Comparison of ENCODE assay signal across 9 cellular contexts in genomic region chr15:62066663-62067447, GRCh38. TPM values are rescaled to one million over a fixed set of nuclear protein-coding genes. Genes with fewer than 3 reads are reported as not detected.
DNase-seq lines count a peak whose midpoint lies in the region; ATAC-seq, FAIRE-seq and TF ChIP-seq lines count a peak whose summit lies in the region.
"Had no signal": no experiment of that assay in that cellular context is flagged by ENCODE, and none has a peak within 500 bp of the region (broad histone marks: within the 10 kb centered on the region; RNA-seq: fewer than 3 reads in every experiment).

Gene C2CD4A (plus strand): TSS chr15:62066977. CDS start chr15:62067614, 637 bp downstream.

- in situ Hi-C loops in K562 (cut with MboI): loop anchor here (10.0 kb wide), 1 partner anchor 192 kb away; no protein-coding TSS in a partner anchor

- H3K9ac ChIP-seq in MM.1S (ENCODE audit: low read length) (no peak within 1 kb of the TSS), K562 (ENCODE audit: insufficient read depth in 1 of 2, low read depth in 2 of 2, low read length in 2 of 2) (no peak within 1 kb of the TSS), iPS-20b (ENCODE audit: low read depth, low read length) (peak within 1 kb of the TSS; percentile 33; the same call in 1 of the 2 replicates)

- H3K27ac ChIP-seq in MM.1S (ENCODE audit: low read length) (no peak within 1 kb of the TSS), K562 (ENCODE audit: extremely low read depth, low read depth, low read length) (no peak within 1 kb of the TSS), iPS-20b (ENCODE audit: low read length) (no peak within 1 kb of the TSS), sigmoid colon (peak within 1 kb of the TSS in 2 of 4 donors; percentile 9 to 25)

- no peaks in the 10 kb centered on the region for H3K9me2 ChIP-seq in MM.1S (replicated peaks; ENCODE audit: insufficient read depth, low read length)

- H3K4me2 ChIP-seq in MM.1S (ENCODE audit: low read depth, low read length) (peak within 1 kb of the TSS; percentile 53; the same call in 1 of the 2 replicates), K562 (ENCODE audit: insufficient read depth, low read length) (no peak within 1 kb of the TSS)

- H4K20me1 ChIP-seq in MM.1S (ENCODE audit: insufficient read depth, low read length) (no peaks in the 10 kb centered on the region), K562 (replicated peaks; ENCODE audit: control insufficient read depth, insufficient read depth, low read length) (no peaks in the 10 kb centered on the region)

- TF ChIP-seq EP300 in K562 (IDR thresholded peaks at IDR 0.05; ENCODE audit: low read length) (no peak), sigmoid colon (IDR thresholded peaks at IDR 0.05) (no peak)

- H3K4me3 ChIP-seq in MM.1S (ENCODE audit: low read length) (peak within 1 kb of the TSS; percentile 39; the same call in 1 of the 2 replicates), K562 (no peak within 1 kb of the TSS), iPS-20b (ENCODE audit: low read length) (peak within 1 kb of the TSS; percentile 55), sigmoid colon (peak within 1 kb of the TSS; percentile 9 to 57 (median 52))

- H3K79me2 ChIP-seq in MM.1S (ENCODE audit: low read length) (no peaks in the 10 kb centered on the region), K562 (ENCODE audit: control insufficient read depth, insufficient read depth, low read length) (no peaks in the 10 kb centered on the region)

- TF ChIP-seq CTCF in MM.1S (IDR thresholded peaks at IDR 0.05; ENCODE audit: low read length): peak; percentile 23; the same call in 1 of the 2 replicates
- no peak for TF ChIP-seq CTCF in K562 (IDR thresholded peaks at IDR 0.05 in 2 of 3, conservative IDR thresholded peaks at IDR 0.05 in 1 of 3; ENCODE audit: insufficient read depth in 2 of 3, low read depth in 1 of 3, low read length in 3 of 3)
- peak in 1 of 4 experiments; percentile 11 for TF ChIP-seq CTCF in sigmoid colon (IDR thresholded peaks at IDR 0.05)

- TF ChIP-seq POLR2A in K562 (conservative IDR thresholded peaks at IDR 0.05) (no peak), sigmoid colon (IDR thresholded peaks at IDR 0.05) (peak in 1 of 2 donors; percentile 8)

- 0 out of 2 replicates have a peak within 1 kb of the TSS, but pooled peaks have one; percentile 20 for H2AFZ ChIP-seq in MM.1S (ENCODE audit: low read length)
- no peak within 1 kb of the TSS for H2AFZ ChIP-seq in K562 (ENCODE audit: low read depth, low read length)

- no peaks in the 10 kb centered on the region for H3K4me1 ChIP-seq in MM.1S (ENCODE audit: low read length)
- H3K4me1 ChIP-seq in K562 (replicated peaks in 1 of 2; ENCODE audit: control insufficient read depth in 2 of 2, insufficient read depth in 2 of 2, low read length in 2 of 2): peaks cover 2 to 11% of the 10 kb centered on the region in 2 experiments; a peak in 4 of 5 replicates
- H3K4me1 ChIP-seq in iPS-20b (ENCODE audit: insufficient read depth, low read length): peaks cover 7% of the 10 kb centered on the region; the same call in 1 of the 2 replicates
- H3K4me1 ChIP-seq in sigmoid colon: peaks cover 0 to 27% (median 22%) of the 10 kb centered on the region in 4 donors

- CTCF ChIA-PET in K562 (lab: Yijun Ruan, JAX; ENCODE audit: low intra/inter-chr PET ratio): no interaction called here

- intact Hi-C loops in K562 (cut with micrococcal nuclease): no loop called here
- intact Hi-C loops in sigmoid colon (cut with DNase I): no loop called here

- H3K36me3 ChIP-seq in MM.1S (replicated peaks; ENCODE audit: insufficient read depth, low read length) (no peaks in the 10 kb centered on the region), K562 (ENCODE audit: control insufficient read depth, insufficient read depth, low read length) (no peaks in the 10 kb centered on the region), iPS-20b (ENCODE audit: insufficient read depth, low read depth, low read length) (no peaks in the 10 kb centered on the region), sigmoid colon (no peaks in the 10 kb centered on the region)

- H3K9me3 ChIP-seq in MM.1S (replicated peaks; ENCODE audit: insufficient read depth, low read length): no peaks in the 10 kb centered on the region
- no peaks in the 10 kb centered on the region; the same call in 1 of the 2 replicates for H3K9me3 ChIP-seq in K562 (replicated peaks; ENCODE audit: control insufficient read depth, insufficient read depth, low read depth, low read length)
- no peaks in the 10 kb centered on the region for H3K9me3 ChIP-seq in iPS-20b (ENCODE audit: insufficient read depth, low read depth, low read length)
- no peaks in the 10 kb centered on the region for H3K9me3 ChIP-seq in sigmoid colon

- peaks cover 7% of the 10 kb centered on the region; the same call in 1 of the 2 replicates for H3F3A ChIP-seq in MM.1S (ENCODE audit: insufficient read depth, low read length)

- peak; percentile 24 for DNase-seq in GM03348 (ENCODE audit: low spot score)
- DNase-seq in MM.1S: peak; percentile 56
- DNase-seq in T-helper 9 cell: peak; percentile 56
- no peak for DNase-seq in K562 (ENCODE audit: extremely low read depth in 1 of 4, low spot score in 3 of 4)
- peak; percentile 79 for DNase-seq in sigmoid colon

- H3K9me1 ChIP-seq in K562 (ENCODE audit: control insufficient read depth, insufficient read depth, low read length): no peaks in the 10 kb centered on the region

- TF ChIP-seq RAD21 in K562 (CRISPR knock-in tag; conservative IDR thresholded peaks at IDR 0.05 in 1 of 2, IDR thresholded peaks at IDR 0.05 in 1 of 2): no peak

- no TSS peak for BruUV-seq in K562 (replicated peaks; lab: Mats Ljungman, UMichigan)

- POLR2A ChIA-PET in K562 (lab: Yijun Ruan, JAX): no interaction called here

- FAIRE-seq in K562 (lab: Jason Lieb, UNC): no peak

- ATAC-seq in K562: no peak
- no peak for ATAC-seq in GM21381 (IDR thresholded peaks at IDR 0.05; ENCODE audit: unreplicated experiment)
- ATAC-seq in GM21723 (IDR thresholded peaks at IDR 0.05; ENCODE audit: unreplicated experiment): no peak

- peaks cover 12% of the 10 kb centered on the region; the same call in 1 of the 2 replicates for H3K27me3 ChIP-seq in MM.1S (replicated peaks; ENCODE audit: insufficient read depth, low read length)
- H3K27me3 ChIP-seq in K562 (ENCODE audit: control insufficient read depth in 2 of 2, insufficient read depth in 2 of 2, low read length in 2 of 2): peaks cover 0 to 10% of the 10 kb centered on the region in 2 experiments; a peak in 3 of 5 replicates
- peaks cover 87% of the 10 kb centered on the region for H3K27me3 ChIP-seq in iPS-20b (ENCODE audit: insufficient read depth, low read length)
- peaks cover 3 to 58% (median 28%) of the 10 kb centered on the region in 3 donors for H3K27me3 ChIP-seq in sigmoid colon

- 76% methylated on average over 31 of the region's 33 CpGs for WGBS in K562 (ENCODE audit: insufficient coverage, low coverage, missing lambda C conversion rate)
- 2 to 5% methylated on average over 33 of the region's 33 CpGs for WGBS in sigmoid colon, 2 donors

TF ChIP-seq in K562, 482 proteins besides CTCF, POLR2A, EP300 and RAD21 (continues in another document):
- TF ChIP-seq NCOR1 (IDR thresholded peaks at IDR 0.05) (no peak), FUS (optimal IDR thresholded peaks at IDR 0.05; ENCODE audit: low read depth, low read length) (no peak), ETS1 (conservative IDR thresholded peaks at IDR 0.05; ENCODE audit: control insufficient read depth, low read depth, low read length) (no peak), RBM15 (IDR thresholded peaks at IDR 0.05; ENCODE audit: insufficient read depth, low read length) (no peak), STAT5B (CRISPR knock-in tag; IDR thresholded peaks at IDR 0.05) (no peak), PPARD (CRISPR knock-in tag; IDR thresholded peaks at IDR 0.05) (no peak), ZNF431 (CRISPR knock-in tag; IDR thresholded peaks at IDR 0.05) (no peak)

RNA-seq across cellular contexts. Expression of gene C2CD4A, which starts in this region (rescaled TPM):
- total RNA-seq in K562 (2011; cell fraction: chromatin; rRNA removed; ENCODE audit: low replicate concordance): not detected in 2 replicates
- total RNA-seq in K562 (2011; cell fraction: nucleolus; rRNA removed): not detected in 2 replicates
- not detected in 2 replicates for total RNA-seq in K562 (2011; cell fraction: nucleoplasm; rRNA removed)
- total RNA-seq in K562 (2014; rRNA removed) (not detected in 2 replicates), K562 (2014; rRNA removed; fragmentation: Illumina TruSeq; extraction: Trizol) (not detected in 2 replicates), K562 (2015; rRNA removed; fragmentation: Illumina TruSeq; extraction: Trizol) (not detected in 2 replicates), K562 (2021) (not detected in 2 replicates), sigmoid colon (under 1 TPM in 1 of 4 donors, not detected in 3; 0.27 TPM)
- polyA plus RNA-seq in K562 (2011; rRNA removed) (not detected in 2 replicates), K562 (2014; fragmentation: Illumina TruSeq; extraction: Trizol) (not detected in 2 replicates), K562 (2014; fragmentation: Nextera tagmentation; extraction: Ambion mirVana) (not detected), K562 (2014; rRNA removed) (not detected in 2 replicates), sigmoid colon (1 to 10 TPM in 1 of 3 donors, under 1 TPM in 2; under 0.01 to 2.2 (median 0.23) TPM)
- not detected in 2 replicates for polyA plus RNA-seq in K562 (2011; cell fraction: cytosol; rRNA removed)
- polyA plus RNA-seq in K562 (2011; cell fraction: nucleus; rRNA removed): not detected in 2 replicates
- 0.03 TPM in 1 of 2 replicates, not detected in the other for polyA plus RNA-seq in K562 (2012)
- not detected in 2 replicates for polyA minus RNA-seq in K562 (2011; rRNA and poly(A)+ RNA removed)
- not detected in 2 replicates for polyA minus RNA-seq in K562 (2011; cell fraction: cytosol; rRNA and poly(A)+ RNA removed)
- polyA minus RNA-seq in K562 (2011; cell fraction: nucleus; rRNA and poly(A)+ RNA removed): not detected in 2 replicates
- total RNA-seq: T-helper 2 cell treated with Interferon-gamma antibody and Interleukin-4, amounts not matched to agents 100 ng/mL and 5 ng/mL, for 36 hours had no signal

Comparison
In these comparisons a context has a peak if more than half of its experiments do, and no peak if none do; other contexts are left out.
1. DNase-seq: peak in GM03348 (single experiment), MM.1S (single experiment), T-helper 9 cell (single experiment) and sigmoid colon (single experiment); none in K562 (0 of 4).